Comparison of ENCODE assay signal across 12 cellular contexts in genomic region chr11:75468534-75469340, GRCh38. TPM values are rescaled to one million over a fixed set of nuclear protein-coding genes. Genes with fewer than 3 reads are reported as not detected.
DNase-seq lines count a peak whose midpoint lies in the region; ATAC-seq and TF ChIP-seq lines count a peak whose summit lies in the region.
"Had no signal": no experiment of that assay in that cellular context is flagged by ENCODE, and none has a peak within 500 bp of the region (broad histone marks: within the 10 kb centered on the region; RNA-seq: fewer than 3 reads in every experiment).

No MANE protein-coding gene starts in this region.

- no peaks in the 10 kb centered on the region for H3K36me3 ChIP-seq in adipocyte (ENCODE audit: control insufficient read depth, insufficient read depth, low read length, severe bottlenecking)

- H3K27me3 ChIP-seq in adipocyte (replicated peaks; ENCODE audit: control insufficient read depth, insufficient read depth, low read length), result no peaks in the 10 kb centered on the region

- DNase-seq in HCEC 1CT, result peak; percentile 46
- DNase-seq in adipocyte (ENCODE audit: low read depth), result peak; percentile 36
- DNase-seq in left cardiac atrium, result peak; percentile 83
- peak; percentile 46 for DNase-seq in retinal pigment epithelial cell (ENCODE audit: low read depth)
- no peak for DNase-seq in inferior parietal cortex (ENCODE audit: extremely low spot score)
- DNase-seq in stimulated activated CD4-positive, alpha-beta T cell treated with anti-CD3 and anti-CD28 coated beads, Interleukin-4, amount 100 ng/mL, for 4 hours, result no peak
- DNase-seq: activated CD4-positive, alpha-beta T cell treated with anti-CD3 and anti-CD28 coated beads, Interleukin-2, amount 50 U/mL, for 1 hour; activated naive CD8-positive, alpha-beta T cell treated with anti-CD3 and anti-CD28 coated beads, Interleukin-2, amount 50 U/mL, for 24 hours; DMS153; PC-3 had no signal

- intact Hi-C loops in left cardiac atrium (cut with DNase I), result no loop called here

- peak; percentile 65 to 76 for ATAC-seq in left cardiac atrium
- no peak for ATAC-seq in HG03378 (IDR thresholded peaks at IDR 0.05; ENCODE audit: unreplicated experiment)
- ATAC-seq in HG02678 (IDR thresholded peaks at IDR 0.05; ENCODE audit: unreplicated experiment), result no peak
- ATAC-seq: activated naive CD8-positive, alpha-beta T cell treated with anti-CD3 and anti-CD28 coated beads, Interleukin-2, amount 50 U/mL, for 24 hours; PC-3 had no signal

- no peaks in the 10 kb centered on the region for H3K9me3 ChIP-seq in adipocyte (ENCODE audit: control insufficient read depth, low read length)

- no peak overlapping the region for H3K9ac ChIP-seq in adipocyte (ENCODE audit: low read length)

- H3K4me3 ChIP-seq in adipocyte (ENCODE audit: low read length) (no peak overlapping the region), retinal pigment epithelial cell (ENCODE audit: low read length) (no peak overlapping the region)

- no peak for TF ChIP-seq CTCF in retinal pigment epithelial cell (conservative IDR thresholded peaks at IDR 0.05; ENCODE audit: low read depth, low read length)

- H3K4me1 ChIP-seq in adipocyte (ENCODE audit: control insufficient read depth, insufficient read depth, low read length), result peaks cover 6% of the 10 kb centered on the region

RNA-seq across cellular contexts. Expression of gene KLHL35, which starts 35.7 kb away (rescaled TPM):
- total RNA-seq in left cardiac atrium, result 1 to 10 TPM; 1.1 to 1.2 TPM

RNA-seq across cellular contexts. Expression of gene GDPD5, which starts 57.0 kb away (rescaled TPM):
- 10 to 100 TPM; 12.3 to 17.6 TPM for total RNA-seq in left cardiac atrium

Comparison
In these comparisons a context has a peak if more than half of its experiments do, and no peak if none do; other contexts are left out.
1. DNase-seq: peak in HCEC 1CT (single experiment), adipocyte (single experiment), left cardiac atrium (single experiment) and retinal pigment epithelial cell (single experiment); none in inferior parietal cortex (single experiment) and stimulated activated CD4-positive, alpha-beta T cell treated with anti-CD3 and anti-CD28 coated beads, Interleukin-4, amount 100 ng/mL, for 4 hours (0 of 2).
2. ATAC-seq: peak in left cardiac atrium (2 of 2); none in HG03378 (single experiment) and HG02678 (single experiment).